In genomic region chr12:113373966-113374365, GRCh38 we compare ENCODE assay signal across 24 cellular contexts. TPM values are rescaled to one million over a fixed set of nuclear protein-coding genes. Genes with fewer than 3 reads are reported as not detected.
A peak's percentile ranks its signal among the peaks of the same experiment; 100 is the strongest.
DNase-seq lines count a peak whose midpoint lies in the region; ATAC-seq and TF ChIP-seq lines count a peak whose summit lies in the region.
"Had no signal": no experiment of that assay in that cellular context is flagged by ENCODE, and none has a peak within 500 bp of the region (broad histone marks: within the 10 kb centered on the region; RNA-seq: fewer than 3 reads in every experiment).

No MANE protein-coding gene starts in this region.

- no peak overlapping the region for H3K4me3 Mint-ChIP-seq in activated naive CD4-positive, alpha-beta T cell treated with anti-CD3 and anti-CD28 coated beads for 36 hours
- H3K4me3 Mint-ChIP-seq: CD8-positive, alpha-beta memory T cell; H9; IgD-negative memory B cell had no signal

- H3K36me3 ChIP-seq in thyroid gland (peaks cover 0 to 27% of the 10 kb centered on the region in 2 donors), vagina (peaks cover 0 to 50% of the 10 kb centered on the region in 2 donors)

- CTCF ChIA-PET in activated naive CD4-positive, alpha-beta T cell treated with anti-CD3 and anti-CD28 coated beads for 36 hours (lab: Charles Lee) = interaction anchor here (0.6 kb wide), 1 partner anchor 104 kb away, joined by 3 read pairs; no protein-coding TSS in a partner anchor

- H3K27me3 ChIP-seq in thyroid gland = no peaks in the 10 kb centered on the region
- no peaks in the 10 kb centered on the region for H3K27me3 ChIP-seq in vagina

- intact Hi-C loops in activated naive CD4-positive, alpha-beta T cell treated with anti-CD3 and anti-CD28 coated beads for 36 hours (cut with micrococcal nuclease) = no loop called here
- intact Hi-C loops in thyroid gland (cut with DNase I) = no loop called here
- intact Hi-C loops in vagina (cut with DNase I) = no loop called here

- TF ChIP-seq POLR2A in thyroid gland (IDR thresholded peaks at IDR 0.05) = no peak
- TF ChIP-seq POLR2A in vagina (IDR thresholded peaks at IDR 0.05) = no peak

- H3K4me1 ChIP-seq in thyroid gland (no peaks in the 10 kb centered on the region), vagina (no peaks in the 10 kb centered on the region)
- H3K4me1 ChIP-seq: A549 had no signal

- no peak for TF ChIP-seq RAD21 in Ishikawa (IDR thresholded peaks at IDR 0.05; ENCODE audit: low read depth)

- TF ChIP-seq EP300 in Ishikawa (IDR thresholded peaks at IDR 0.05; ENCODE audit: borderline replicate concordance) = no peak

- H3K27ac Mint-ChIP-seq in activated naive CD4-positive, alpha-beta T cell treated with anti-CD3 and anti-CD28 coated beads for 36 hours = no peak overlapping the region
- H3K27ac Mint-ChIP-seq in activated naive CD4-positive, alpha-beta T cell treated with anti-CD3 and anti-CD28 coated beads, Interleukin-2, amount 50 U/mL, for 72 hours = peak overlapping the region in 1 of 2 donors; percentile 2
- H3K27ac Mint-ChIP-seq: H9 had no signal

- H3K9me3 ChIP-seq in thyroid gland (no peaks in the 10 kb centered on the region), vagina (no peaks in the 10 kb centered on the region)
- H3K9me3 ChIP-seq: A549 had no signal

- TF ChIP-seq CTCF in thyroid gland (IDR thresholded peaks at IDR 0.05) (no peak), vagina (IDR thresholded peaks at IDR 0.05) (no peak)

- peaks cover 17% of the 10 kb centered on the region for H3K36me3 Mint-ChIP-seq in activated naive CD4-positive, alpha-beta T cell treated with anti-CD3 and anti-CD28 coated beads for 36 hours (ENCODE audit: low read depth)
- H3K36me3 Mint-ChIP-seq in activated naive CD4-positive, alpha-beta T cell treated with anti-CD3 and anti-CD28 coated beads, Interleukin-2, amount 50 U/mL, for 72 hours = no peaks in the 10 kb centered on the region

- peak; percentile 16 for DNase-seq in activated naive CD4-positive, alpha-beta T cell treated with anti-CD3 and anti-CD28 coated beads for 36 hours
- no peak for DNase-seq in activated naive CD4-positive, alpha-beta T cell treated with anti-CD3 and anti-CD28 coated beads, Interleukin-2, amount 50 U/mL, for 72 hours (ENCODE audit: low spot score in 2 of 2)
- DNase-seq in RPMI8226 (peak; percentile 29), thyroid gland (peak; percentile 14 to 17), vagina (ENCODE audit: extremely low spot score in 2 of 2) (no peak)
- DNase-seq: CD8-positive, alpha-beta memory T cell; DMS79 treated with DMSO at 0.1 percent for 48 hours; H9; NCI-H1092 treated with DMSO at 0.1 percent for 48 hours; NCI-H187; NCI-H510A; NCI-H748 treated with DMSO at 0.1 percent for 48 hours; NK-92 treated with Interleukin-12 subunit alpha and Interleukin-12 subunit beta, amount 100 ng/mL, for 24 hours; SIG-M5; T-helper 1 cell had no signal

- no peak overlapping the region for H3K4me3 ChIP-seq in thyroid gland (replicated peaks in 1 of 3)
- H3K4me3 ChIP-seq in vagina = no peak overlapping the region
- H3K4me3 ChIP-seq: A549; BLaER1 treated with 17β-estradiol and CSF1 and Interleukin-3, amounts not matched to agents 10 nM and 100 nM had no signal

- no peaks in the 10 kb centered on the region for H3K4me1 Mint-ChIP-seq in activated naive CD4-positive, alpha-beta T cell treated with anti-CD3 and anti-CD28 coated beads for 36 hours (ENCODE audit: low read depth)
- H3K4me1 Mint-ChIP-seq: H9 had no signal

- no peak for ATAC-seq in activated naive CD4-positive, alpha-beta T cell treated with anti-CD3 and anti-CD28 coated beads, Interleukin-2, amount 50 U/mL, for 72 hours
- ATAC-seq in HG02973 (IDR thresholded peaks at IDR 0.05; ENCODE audit: unreplicated experiment) = no peak
- ATAC-seq: A549, SK-N-SH treated with all-trans-retinoic acid at 6 μM for 48 hours had no signal

- H3K27me3 Mint-ChIP-seq in activated naive CD4-positive, alpha-beta T cell treated with anti-CD3 and anti-CD28 coated beads for 36 hours (ENCODE audit: low read depth) = no peaks in the 10 kb centered on the region
- H3K27me3 Mint-ChIP-seq: IgD-negative memory B cell had no signal

- H3K9me3 Mint-ChIP-seq in activated naive CD4-positive, alpha-beta T cell treated with anti-CD3 and anti-CD28 coated beads for 36 hours = no peaks in the 10 kb centered on the region
- no peaks in the 10 kb centered on the region for H3K9me3 Mint-ChIP-seq in activated naive CD4-positive, alpha-beta T cell treated with anti-CD3 and anti-CD28 coated beads, Interleukin-2, amount 50 U/mL, for 72 hours
- H3K9me3 Mint-ChIP-seq: CD8-positive, alpha-beta memory T cell; H9; IgD-negative memory B cell had no signal

- H3K27ac ChIP-seq in thyroid gland (no peak overlapping the region), vagina (no peak overlapping the region)
- H3K27ac ChIP-seq: A549; BLaER1 treated with 17β-estradiol and CSF1 and Interleukin-3, amounts not matched to agents 10 nM and 100 nM; HL-60 had no signal

- 56 to 75% methylated on average over 2 to 3 of the region's 3 CpGs for WGBS in thyroid gland, 2 donors

TF ChIP-seq in Ishikawa, 13 proteins besides CTCF, POLR2A, EP300 and RAD21:
- TF ChIP-seq CEBPB (IDR thresholded peaks at IDR 0.05) (no peak), ZBTB7A (IDR thresholded peaks at IDR 0.05; ENCODE audit: low read depth) (no peak), EGR1 (IDR thresholded peaks at IDR 0.05) (no peak), TEAD4 (IDR thresholded peaks at IDR 0.05) (no peak), NFIC (IDR thresholded peaks at IDR 0.05) (0 out of 2 replicates have a peak, but pooled peaks have one; percentile 7), USF1 (IDR thresholded peaks at IDR 0.05) (no peak), REST (IDR thresholded peaks at IDR 0.05; ENCODE audit: low read depth) (no peak)

RNA-seq across cellular contexts. Expression of gene PLBD2, which starts 15.6 kb away (rescaled TPM):
- total RNA-seq in activated naive CD4-positive, alpha-beta T cell treated with anti-CD3 and anti-CD28 coated beads for 36 hours = 10 to 100 TPM; 13.9 to 14.1 TPM
- total RNA-seq in activated naive CD4-positive, alpha-beta T cell treated with anti-CD3 and anti-CD28 coated beads, Interleukin-2, amount 50 U/mL, for 72 hours = 10 to 100 TPM; 14.7 to 14.9 TPM
- total RNA-seq in thyroid gland (10 to 100 TPM; 21.0 to 51.5 (median 44.3) TPM), vagina (38.1 TPM)

RNA-seq across cellular contexts. Expression of gene SDS, which starts 29.7 kb away (rescaled TPM):
- total RNA-seq in activated naive CD4-positive, alpha-beta T cell treated with anti-CD3 and anti-CD28 coated beads for 36 hours = not detected
- total RNA-seq in activated naive CD4-positive, alpha-beta T cell treated with anti-CD3 and anti-CD28 coated beads, Interleukin-2, amount 50 U/mL, for 72 hours = not detected
- total RNA-seq in thyroid gland (1 to 10 TPM in 1 of 4 donors, under 1 TPM in 1, not detected in 2; 0.33 to 1.4 TPM), vagina (not detected)
- total RNA-seq: H9, LHCN-M2, OCI-LY7 had no signal

RNA-seq across cellular contexts. Expression of gene SLC8B1, which starts 39.1 kb away (rescaled TPM):
- 10 to 100 TPM; 20.2 to 20.4 TPM for total RNA-seq in activated naive CD4-positive, alpha-beta T cell treated with anti-CD3 and anti-CD28 coated beads for 36 hours
- total RNA-seq in activated naive CD4-positive, alpha-beta T cell treated with anti-CD3 and anti-CD28 coated beads, Interleukin-2, amount 50 U/mL, for 72 hours = 10 to 100 TPM; 24.2 to 28.5 TPM
- total RNA-seq in thyroid gland (10 to 100 TPM; 23.3 to 50.5 (median 30.7) TPM), vagina (42.2 TPM)

RNA-seq across cellular contexts. Expression of gene SDSL, which starts 48.2 kb away (rescaled TPM):
- not detected for total RNA-seq in activated naive CD4-positive, alpha-beta T cell treated with anti-CD3 and anti-CD28 coated beads for 36 hours
- 1 to 10 TPM in 1 of 2 donors, not detected in 1; 2.9 TPM for total RNA-seq in activated naive CD4-positive, alpha-beta T cell treated with anti-CD3 and anti-CD28 coated beads, Interleukin-2, amount 50 U/mL, for 72 hours
- total RNA-seq in thyroid gland = 10 to 100 TPM; 13.6 to 42.2 (median 27.5) TPM
- not detected for total RNA-seq in vagina
- total RNA-seq: OCI-LY7 had no signal

Comparison
In these comparisons a context has a peak if more than half of its experiments do, and no peak if none do; other contexts are left out.
1. DNase-seq: peak in activated naive CD4-positive, alpha-beta T cell treated with anti-CD3 and anti-CD28 coated beads for 36 hours (single experiment), RPMI8226 (single experiment) and thyroid gland (2 of 2); none in activated naive CD4-positive, alpha-beta T cell treated with anti-CD3 and anti-CD28 coated beads, Interleukin-2, amount 50 U/mL, for 72 hours (0 of 2) and vagina (0 of 2).